Comparison of ENCODE assay signal across 21 cellular contexts in the genomic region with DNA sequence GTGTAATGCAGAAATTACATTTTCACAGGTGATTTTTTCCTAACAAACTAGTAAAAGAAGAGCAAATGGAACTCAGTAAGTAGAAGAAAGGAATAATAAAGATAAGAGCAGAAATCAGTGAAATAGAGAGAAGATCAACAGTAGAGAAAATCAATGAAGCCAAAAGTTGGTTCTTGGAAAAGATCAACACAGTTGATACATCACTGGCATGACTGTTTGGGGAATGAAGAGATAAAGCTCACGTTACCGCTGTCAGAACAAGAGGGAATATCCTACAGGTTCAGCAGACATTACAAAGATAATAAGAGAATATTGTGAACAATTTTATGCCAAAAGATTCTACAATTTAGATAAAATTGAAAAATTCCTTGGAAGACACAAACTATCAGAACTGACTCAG.
A peak's percentile ranks its signal among the peaks of the same experiment; 100 is the strongest.
DNase-seq lines count a peak whose midpoint lies in the region; ATAC-seq, FAIRE-seq and TF ChIP-seq lines count a peak whose summit lies in the region.
"Had no signal": no experiment of that assay in that cellular context is flagged by ENCODE, and none has a peak within 500 bp of the region (broad histone marks: within the 10 kb centered on the region; RNA-seq: fewer than 3 reads in every experiment).

No MANE protein-coding gene starts in this region.

- no peaks in the 10 kb centered on the region for H3K36me3 ChIP-seq in K562 (ENCODE audit: control insufficient read depth, insufficient read depth, low read length)
- H3K36me3 ChIP-seq in HepG2 (replicated peaks in 1 of 2; ENCODE audit: control insufficient read depth in 1 of 2, insufficient read depth in 2 of 2, low read length in 2 of 2): no peaks in the 10 kb centered on the region
- H3K36me3 ChIP-seq in right lobe of liver: no peaks in the 10 kb centered on the region
- H3K36me3 ChIP-seq: BLaER1 treated with 17β-estradiol and CSF1 and Interleukin-3, amounts not matched to agents 10 nM and 100 nM had no signal

- H3K4me2 ChIP-seq in K562 (ENCODE audit: insufficient read depth, low read length) (no peak overlapping the region), HepG2 (ENCODE audit: low read depth, low read length) (no peak overlapping the region)
- H3K4me2 ChIP-seq: A549; BLaER1 treated with 17β-estradiol and CSF1 and Interleukin-3, amounts not matched to agents 10 nM and 100 nM had no signal

- H3K36me3 Mint-ChIP-seq in stimulated activated memory B cell treated with anti-CD40 and anti-IgM and Interleukin-4, amounts not matched to agents 10 μg/mL and 1 μg/mL and 100 μg/mL, for 72 hours: no peaks in the 10 kb centered on the region
- H3K36me3 Mint-ChIP-seq: CD8-positive, alpha-beta T cell had no signal

- POLR2A ChIA-PET in K562 (lab: Yijun Ruan, JAX) (no interaction called here), HepG2 (lab: Yijun Ruan, JAX) (no interaction called here)

- peaks cover 3% of the 10 kb centered on the region; the same call in 1 of the 2 replicates for H4K20me1 ChIP-seq in K562 (replicated peaks; ENCODE audit: control insufficient read depth, insufficient read depth, low read length)
- H4K20me1 ChIP-seq in HepG2 (ENCODE audit: insufficient read depth, low read length): no peaks in the 10 kb centered on the region
- H4K20me1 ChIP-seq: BLaER1 treated with 17β-estradiol and CSF1 and Interleukin-3, amounts not matched to agents 10 nM and 100 nM had no signal

- FAIRE-seq in K562 (lab: Jason Lieb, UNC) (peak; percentile 15), HepG2 (lab: Jason Lieb, UNC) (no peak)
- FAIRE-seq: A549, D721Med, G401.6, GM12891, GM19239 had no signal

- 0% methylated on average over 2 of the region's 2 CpGs for WGBS in K562 (ENCODE audit: insufficient coverage, low coverage, missing lambda C conversion rate)
- WGBS in HepG2 (ENCODE audit: low lambda C conversion rate): 71% methylated on average over 2 of the region's 2 CpGs
- WGBS in right lobe of liver (ENCODE audit: insufficient coverage, low coverage, low lambda C conversion rate, missing lambda C conversion rate): 35% methylated on average over 2 of the region's 2 CpGs

- H3K9me3 Mint-ChIP-seq in stimulated activated memory B cell treated with anti-CD40 and anti-IgM and Interleukin-4, amounts not matched to agents 10 μg/mL and 1 μg/mL and 100 μg/mL, for 72 hours: no peaks in the 10 kb centered on the region
- H3K9me3 Mint-ChIP-seq: CD4-positive, alpha-beta T cell; CD8-positive, alpha-beta T cell had no signal

- TF ChIP-seq RAD21 in K562 (CRISPR knock-in tag; conservative IDR thresholded peaks at IDR 0.05 in 1 of 2, IDR thresholded peaks at IDR 0.05 in 1 of 2): no peak
- TF ChIP-seq RAD21 in HepG2 (CRISPR knock-in tag; IDR thresholded peaks at IDR 0.05): no peak

- TF ChIP-seq CTCF in K562 (IDR thresholded peaks at IDR 0.05 in 2 of 3, conservative IDR thresholded peaks at IDR 0.05 in 1 of 3; ENCODE audit: insufficient read depth in 2 of 3, low read depth in 1 of 3, low read length in 3 of 3): no peak
- TF ChIP-seq CTCF in HepG2 (CRISPR knock-in tag; IDR thresholded peaks at IDR 0.05): no peak
- no peak for TF ChIP-seq CTCF in right lobe of liver (IDR thresholded peaks at IDR 0.05)

- H2AFZ ChIP-seq in K562 (ENCODE audit: low read depth, low read length) (no peak overlapping the region), HepG2 (ENCODE audit: low read length) (no peak overlapping the region)

- H3K4me3 ChIP-seq in K562 (no peak overlapping the region), HepG2 (replicated peaks in 1 of 3; ENCODE audit: insufficient read depth in 1 of 3, low read depth in 2 of 3, low read length in 3 of 3) (no peak overlapping the region), right lobe of liver (no peak overlapping the region)
- H3K4me3 ChIP-seq: A549; BLaER1 treated with 17β-estradiol and CSF1 and Interleukin-3, amounts not matched to agents 10 nM and 100 nM had no signal

- in situ Hi-C loops in K562 (cut with MboI): no loop called here
- in situ Hi-C loops in HepG2 (cut with HindIII; ENCODE audit: extremely low pct_ligation_motif_present, low pct_unique_long_range_greater_than_20kb): no loop called here

- H3K27me3 ChIP-seq in K562 (ENCODE audit: control insufficient read depth in 2 of 2, insufficient read depth in 2 of 2, low read length in 2 of 2) (peaks cover 65 to 79% of the 10 kb centered on the region in 2 experiments), HepG2 (ENCODE audit: control insufficient read depth in 1 of 2, insufficient read depth in 2 of 2, low read length in 2 of 2) (no peaks in the 10 kb centered on the region), right lobe of liver (no peaks in the 10 kb centered on the region)
- H3K27me3 ChIP-seq: BLaER1 treated with 17β-estradiol and CSF1 and Interleukin-3, amounts not matched to agents 10 nM and 100 nM had no signal

- TF ChIP-seq POLR2A in K562 (conservative IDR thresholded peaks at IDR 0.05) (no peak), HepG2 (IDR thresholded peaks at IDR 0.05; ENCODE audit: insufficient read depth in 1 of 2, low read depth in 2 of 2, low read length in 2 of 2) (no peak), right lobe of liver (IDR thresholded peaks at IDR 0.05) (no peak)

- H3K27ac ChIP-seq in K562 (ENCODE audit: extremely low read depth, low read depth, low read length) (no peak overlapping the region), HepG2 (ENCODE audit: extremely low read length, insufficient read depth, low read length) (no peak overlapping the region), right lobe of liver (peak overlapping the region in 1 of 3 donors; percentile 2)
- H3K27ac ChIP-seq: 22Rv1; A549; BLaER1 treated with 17β-estradiol and CSF1 and Interleukin-3, amounts not matched to agents 10 nM and 100 nM; C4-2B had no signal

- intact Hi-C loops in K562 (cut with micrococcal nuclease) (loop anchor here (10.0 kb wide), 1 partner anchor 469 kb away; no protein-coding TSS in a partner anchor), HepG2 (cut with micrococcal nuclease; ENCODE audit: unreplicated experiment) (no loop called here), right lobe of liver (cut with DNase I) (no loop called here)

- no TSS peak for BruUV-seq in K562 (replicated peaks; lab: Mats Ljungman, UMichigan)
- no TSS peak for BruUV-seq in HepG2 (replicated peaks; lab: Mats Ljungman, UMichigan)

- ATAC-seq in K562 (no peak), HepG2 (no peak), right lobe of liver (peak in 3 of 4 donors; percentile 55 to 80 (median 80))
- no peak for ATAC-seq in stimulated activated memory B cell treated with anti-CD40 and anti-IgM and Interleukin-4, amounts not matched to agents 10 μg/mL and 1 μg/mL and 100 μg/mL, for 72 hours
- ATAC-seq: A549; CD8-positive, alpha-beta T cell had no signal

- TF ChIP-seq EP300 in K562 (IDR thresholded peaks at IDR 0.05; ENCODE audit: low read length) (no peak), HepG2 (IDR thresholded peaks at IDR 0.05; ENCODE audit: low read depth in 2 of 2, low read length in 2 of 2) (no peak), HepG2 (CRISPR knock-in tag; IDR thresholded peaks at IDR 0.05; ENCODE audit: borderline replicate concordance) (no peak)

- no peak overlapping the region for H3K4me3 Mint-ChIP-seq in stimulated activated memory B cell treated with anti-CD40 and anti-IgM and Interleukin-4, amounts not matched to agents 10 μg/mL and 1 μg/mL and 100 μg/mL, for 72 hours
- H3K4me3 Mint-ChIP-seq: B cell; CD4-positive, alpha-beta T cell; CD8-positive, alpha-beta T cell had no signal

- H3K4me1 Mint-ChIP-seq in stimulated activated memory B cell treated with anti-CD40 and anti-IgM and Interleukin-4, amounts not matched to agents 10 μg/mL and 1 μg/mL and 100 μg/mL, for 72 hours: no peaks in the 10 kb centered on the region
- H3K4me1 Mint-ChIP-seq: B cell had no signal

- no peak overlapping the region for H3K9ac ChIP-seq in K562 (ENCODE audit: insufficient read depth in 1 of 2, low read depth in 2 of 2, low read length in 2 of 2)
- no peak overlapping the region for H3K9ac ChIP-seq in HepG2 (ENCODE audit: insufficient read depth, low read depth, low read length)
- H3K9ac ChIP-seq: BLaER1 treated with 17β-estradiol and CSF1 and Interleukin-3, amounts not matched to agents 10 nM and 100 nM had no signal

- CTCF ChIA-PET in K562 (lab: Yijun Ruan, JAX; ENCODE audit: low intra/inter-chr PET ratio) (no interaction called here), HepG2 (lab: Yijun Ruan, JAX; ENCODE audit: low intra/inter-chr PET ratio, low total read pairs) (no interaction called here)

- DNase-seq in K562 (ENCODE audit: extremely low read depth in 1 of 4, low spot score in 3 of 4) (no peak), HepG2 (ENCODE audit: low spot score) (no peak), right lobe of liver (no peak), NCI-H187 (lab: John Stamatoyannopoulos, UW) (no peak)
- DNase-seq: AML-193; Caco-2; Calu3; CD4-positive, alpha-beta T cell; CD8-positive, alpha-beta T cell; DMS79 treated with DMSO at 0.1 percent for 48 hours; GF-D8 had no signal

- no peaks in the 10 kb centered on the region for H3K9me3 ChIP-seq in K562 (replicated peaks; ENCODE audit: control insufficient read depth, insufficient read depth, low read depth, low read length)
- H3K9me3 ChIP-seq in HepG2 (ENCODE audit: low read length): no peaks in the 10 kb centered on the region
- no peaks in the 10 kb centered on the region for H3K9me3 ChIP-seq in right lobe of liver
- H3K9me3 ChIP-seq: A549; BLaER1 treated with 17β-estradiol and CSF1 and Interleukin-3, amounts not matched to agents 10 nM and 100 nM; Caco-2 had no signal

- H3K79me2 ChIP-seq in K562 (ENCODE audit: control insufficient read depth, insufficient read depth, low read length) (no peaks in the 10 kb centered on the region), HepG2 (ENCODE audit: insufficient read depth, low read length) (no peaks in the 10 kb centered on the region)

- H3K4me1 ChIP-seq in K562 (replicated peaks in 1 of 2; ENCODE audit: control insufficient read depth in 2 of 2, insufficient read depth in 2 of 2, low read length in 2 of 2): peaks cover 0 to 6% of the 10 kb centered on the region in 2 experiments; a peak in 1 of 5 replicates
- H3K4me1 ChIP-seq in HepG2 (ENCODE audit: insufficient read depth, low read length): peaks cover 56% of the 10 kb centered on the region
- peaks cover 0 to 22% (median 0%) of the 10 kb centered on the region in 4 donors for H3K4me1 ChIP-seq in right lobe of liver
- H3K4me1 ChIP-seq: A549; BLaER1 treated with 17β-estradiol and CSF1 and Interleukin-3, amounts not matched to agents 10 nM and 100 nM; Caco-2 had no signal

- H3K27me3 Mint-ChIP-seq in stimulated activated memory B cell treated with anti-CD40 and anti-IgM and Interleukin-4, amounts not matched to agents 10 μg/mL and 1 μg/mL and 100 μg/mL, for 72 hours: no peaks in the 10 kb centered on the region
- H3K27me3 Mint-ChIP-seq: B cell; CD4-positive, alpha-beta T cell had no signal

- no peak overlapping the region for H3K27ac Mint-ChIP-seq in stimulated activated memory B cell treated with anti-CD40 and anti-IgM and Interleukin-4, amounts not matched to agents 10 μg/mL and 1 μg/mL and 100 μg/mL, for 72 hours
- H3K27ac Mint-ChIP-seq: B cell; CD4-positive, alpha-beta T cell; CD8-positive, alpha-beta T cell had no signal

- no peaks in the 10 kb centered on the region for H3K9me1 ChIP-seq in K562 (ENCODE audit: control insufficient read depth, insufficient read depth, low read length)

TF ChIP-seq in HepG2, 621 proteins besides CTCF, POLR2A, EP300 and RAD21 (continues in another document):
- no peak for TF ChIP-seq ZNF557 (CRISPR knock-in tag; IDR thresholded peaks at IDR 0.05)
- 0 out of 2 replicates have a peak, but pooled peaks have one; percentile 12 for TF ChIP-seq BCL6 (CRISPR knock-in tag; IDR thresholded peaks at IDR 0.05)

Comparison
In these comparisons a context has a peak if more than half of its experiments do, and no peak if none do; other contexts are left out.
1. ATAC-seq: peak in right lobe of liver (3 of 4); none in K562 (single experiment), HepG2 (single experiment) and stimulated activated memory B cell treated with anti-CD40 and anti-IgM and Interleukin-4, amounts not matched to agents 10 μg/mL and 1 μg/mL and 100 μg/mL, for 72 hours (single experiment).